ENCODE assay signal across 17 cellular contexts in genomic region chr6:46453221-46453620, GRCh38. TPM values are rescaled to one million over a fixed set of nuclear protein-coding genes. Genes with fewer than 3 reads are reported as not detected.
DNase-seq lines count a peak whose midpoint lies in the region; ATAC-seq and TF ChIP-seq lines count a peak whose summit lies in the region.
"Had no signal": no experiment of that assay in that cellular context is flagged by ENCODE, and none has a peak within 500 bp of the region (broad histone marks: within the 10 kb centered on the region; RNA-seq: fewer than 3 reads in every experiment).

No MANE protein-coding gene starts in this region.

- WGBS in prostate gland = 9% methylated on average over 4 of the region's 4 CpGs

- no peak for ATAC-seq in HG03108 (IDR thresholded peaks at IDR 0.05; ENCODE audit: unreplicated experiment)
- ATAC-seq: activated CD8-positive, alpha-beta T cell treated with anti-CD3 and anti-CD28 coated beads for 36 hours had no signal

- no peak overlapping the region for H3K4me3 Mint-ChIP-seq in activated CD4-positive, alpha-beta T cell treated with anti-CD3 and anti-CD28 coated beads, Interleukin-2, amount 10 ng/mL, durations not matched to agents 7 days and 5 days
- H3K4me3 Mint-ChIP-seq: activated CD8-positive, alpha-beta T cell treated with anti-CD3 and anti-CD28 coated beads for 36 hours; CD4-positive, alpha-beta T cell; central memory CD8-positive, alpha-beta T cell; IgD-negative memory B cell had no signal

- no peaks in the 10 kb centered on the region for H3K36me3 Mint-ChIP-seq in activated CD4-positive, alpha-beta T cell treated with anti-CD3 and anti-CD28 coated beads, Interleukin-2, amount 10 ng/mL, durations not matched to agents 7 days and 5 days (ENCODE audit: low read depth)
- H3K36me3 Mint-ChIP-seq: IgD-negative memory B cell had no signal

- no peaks in the 10 kb centered on the region for H3K36me3 ChIP-seq in prostate gland
- H3K36me3 ChIP-seq: esophagus muscularis mucosa had no signal

- no peaks in the 10 kb centered on the region for H3K9me3 ChIP-seq in prostate gland

- peaks cover 25% of the 10 kb centered on the region for H3K27me3 Mint-ChIP-seq in activated CD4-positive, alpha-beta T cell treated with anti-CD3 and anti-CD28 coated beads, Interleukin-2, amount 10 ng/mL, durations not matched to agents 7 days and 5 days

- no peak overlapping the region for H3K4me3 ChIP-seq in choroid plexus epithelial cell (ENCODE audit: low read depth, low read length)
- no peak overlapping the region for H3K4me3 ChIP-seq in prostate gland
- H3K4me3 ChIP-seq: esophagus muscularis mucosa had no signal

- H3K27ac ChIP-seq in prostate gland = no peak overlapping the region
- H3K27ac ChIP-seq: esophagus muscularis mucosa had no signal

- no peaks in the 10 kb centered on the region for H3K9me3 Mint-ChIP-seq in activated CD4-positive, alpha-beta T cell treated with anti-CD3 and anti-CD28 coated beads, Interleukin-2, amount 10 ng/mL, durations not matched to agents 7 days and 5 days
- H3K9me3 Mint-ChIP-seq: activated CD8-positive, alpha-beta T cell treated with anti-CD3 and anti-CD28 coated beads for 36 hours; central memory CD8-positive, alpha-beta T cell had no signal

- CTCF ChIA-PET in activated CD4-positive, alpha-beta T cell treated with anti-CD3 and anti-CD28 coated beads, Interleukin-2, amount 10 ng/mL, durations not matched to agents 7 days and 5 days (lab: Charles Lee) = no interaction called here

- peak; percentile 15 for DNase-seq in Ammon's horn (ENCODE audit: low spot score)
- peak; percentile 43 for DNase-seq in HS-5 (ENCODE audit: low read depth)
- DNase-seq in choroid plexus epithelial cell (ENCODE audit: low read depth) = peak; percentile 85
- DNase-seq in prostate gland (ENCODE audit: low spot score) = peak; percentile 10
- DNase-seq in activated CD4-positive, alpha-beta T cell treated with anti-CD3 and anti-CD28 coated beads, Interleukin-2, amount 10 ng/mL, durations not matched to agents 7 days and 5 days = no peak
- DNase-seq in erythroblast (lab: John Stamatoyannopoulos, UW) = no peak
- no peak for DNase-seq in GOT3 (lab: John Stamatoyannopoulos, UW)
- DNase-seq: activated CD8-positive, alpha-beta T cell treated with anti-CD3 and anti-CD28 coated beads for 36 hours; activated effector memory CD4-positive, alpha-beta T cell treated with anti-CD3 and anti-CD28 coated beads, Interleukin-2, amount 50 U/mL, for 16 hours; CD4-positive, alpha-beta T cell; NCI-H1436; stimulated activated CD4-positive, alpha-beta T cell treated with anti-CD3 and anti-CD28 coated beads, Interleukin-4, amount 100 ng/mL, for 4 hours; stimulated activated naive CD4-positive, alpha-beta T cell treated with Interleukin-2 at 50 U/mL for 16 hours had no signal

- intact Hi-C loops in prostate gland (cut with DNase I) = no loop called here

- TF ChIP-seq POLR2A in prostate gland (IDR thresholded peaks at IDR 0.05) = no peak
- TF ChIP-seq POLR2A in erythroblast (IDR thresholded peaks at IDR 0.05; ENCODE audit: low read length) = no peak

- peaks cover 6% of the 10 kb centered on the region for H3K4me1 ChIP-seq in prostate gland (replicated peaks)

- POLR2A ChIA-PET in activated CD4-positive, alpha-beta T cell treated with anti-CD3 and anti-CD28 coated beads, Interleukin-2, amount 10 ng/mL, durations not matched to agents 7 days and 5 days (lab: Charles Lee) = no interaction called here

- TF ChIP-seq CTCF in choroid plexus epithelial cell (conservative IDR thresholded peaks at IDR 0.05; ENCODE audit: low read depth, low read length) (no peak), prostate gland (IDR thresholded peaks at IDR 0.05) (no peak)

- no peak overlapping the region for H3K27ac Mint-ChIP-seq in activated CD4-positive, alpha-beta T cell treated with anti-CD3 and anti-CD28 coated beads, Interleukin-2, amount 10 ng/mL, durations not matched to agents 7 days and 5 days
- H3K27ac Mint-ChIP-seq: activated CD8-positive, alpha-beta T cell treated with anti-CD3 and anti-CD28 coated beads for 36 hours; CD4-positive, alpha-beta T cell; IgD-negative memory B cell had no signal

- no peaks in the 10 kb centered on the region for H3K27me3 ChIP-seq in prostate gland (replicated peaks; ENCODE audit: insufficient read depth)
- H3K27me3 ChIP-seq: esophagus muscularis mucosa had no signal

- no peaks in the 10 kb centered on the region for H3K4me1 Mint-ChIP-seq in activated CD4-positive, alpha-beta T cell treated with anti-CD3 and anti-CD28 coated beads, Interleukin-2, amount 10 ng/mL, durations not matched to agents 7 days and 5 days
- H3K4me1 Mint-ChIP-seq: central memory CD8-positive, alpha-beta T cell; IgD-negative memory B cell had no signal

RNA-seq across cellular contexts. Expression of gene RCAN2, which starts 38.0 kb away (rescaled TPM):
- total RNA-seq in prostate gland = 10 to 100 TPM; 12.3 to 14.2 TPM
- total RNA-seq in activated CD4-positive, alpha-beta T cell treated with anti-CD3 and anti-CD28 coated beads, Interleukin-2, amount 10 ng/mL, durations not matched to agents 7 days and 5 days = under 1 TPM; 0.57 to 0.65 TPM
- total RNA-seq: activated CD8-positive, alpha-beta T cell treated with anti-CD3 and anti-CD28 coated beads for 36 hours; CD4-positive, alpha-beta T cell had no signal

Comparison
In these comparisons a context has a peak if more than half of its experiments do, and no peak if none do; other contexts are left out.
1. DNase-seq: peak in Ammon's horn (single experiment), HS-5 (single experiment), choroid plexus epithelial cell (single experiment) and prostate gland (single experiment); none in activated CD4-positive, alpha-beta T cell treated with anti-CD3 and anti-CD28 coated beads, Interleukin-2, amount 10 ng/mL, durations not matched to agents 7 days and 5 days (single experiment), erythroblast (0 of 2) and GOT3 (single experiment).
2. RNA of gene RCAN2, which starts 38.0 kb away (total RNA-seq): 12.3 to 14.2 TPM in prostate gland; 0.57 to 0.65 TPM in activated CD4-positive, alpha-beta T cell treated with anti-CD3 and anti-CD28 coated beads, Interleukin-2, amount 10 ng/mL, durations not matched to agents 7 days and 5 days; every median in the first group is over 4 times any median in the second.